In the genomic region with DNA sequence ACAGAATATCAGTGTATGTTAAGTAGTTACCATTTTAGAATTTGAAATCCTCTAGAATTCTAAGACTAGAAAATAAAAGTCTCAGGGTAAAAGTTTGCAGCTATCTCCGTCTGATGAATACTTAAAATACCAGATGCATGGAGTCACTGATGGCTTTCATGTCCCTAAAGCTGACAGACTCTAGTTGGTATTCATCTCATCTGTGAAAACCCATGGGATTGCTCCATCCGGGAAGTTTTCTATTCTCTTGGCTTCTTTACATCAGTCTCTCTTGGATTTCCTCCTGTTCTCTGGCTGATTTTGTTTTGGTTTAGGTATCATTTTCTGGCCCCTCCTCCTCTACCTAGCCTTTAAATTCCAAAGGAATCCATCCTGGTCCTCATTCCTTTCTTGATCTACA, we compare ENCODE assay signal across 21 cellular contexts.
DNase-seq lines count a peak whose midpoint lies in the region; ATAC-seq and TF ChIP-seq lines count a peak whose summit lies in the region.
"Had no signal": no experiment of that assay in that cellular context is flagged by ENCODE, and none has a peak within 500 bp of the region (broad histone marks: within the 10 kb centered on the region; RNA-seq: fewer than 3 reads in every experiment).

No MANE protein-coding gene starts in this region.

- no peak overlapping the region for H3K4me2 ChIP-seq in GM23248 (ENCODE audit: unreplicated experiment)
- peak overlapping the region; percentile 22 for H3K4me2 ChIP-seq in smooth muscle cell

- H3K4me1 ChIP-seq in GM23248 (ENCODE audit: insufficient read depth) (no peaks in the 10 kb centered on the region), smooth muscle cell (ENCODE audit: low read depth) (no peaks in the 10 kb centered on the region), thyroid gland (no peaks in the 10 kb centered on the region)
- H3K4me1 ChIP-seq: Peyer's patch had no signal

- DNase-seq in GM23248 (peak; percentile 33), astrocyte of the hippocampus (ENCODE audit: low read depth, low spot score) (peak; percentile 61), kidney epithelial cell (ENCODE audit: low read depth) (peak; percentile 21), smooth muscle cell (lab: John Stamatoyannopoulos, UW; ENCODE audit: unreplicated experiment) (no peak), thyroid gland (no peak)
- DNase-seq in stimulated activated CD4-positive, alpha-beta T cell treated with anti-CD3 and anti-CD28 coated beads, Interleukin-2, amount 100 ng/mL, for 48 hours: no peak
- DNase-seq: ACHN, DND-41, GDM1, H7, IMR-90, NCI-H1436, NCI-H2081, NCI-H2171 treated with DMSO at 0.1 percent for 48 hours, NCI-H446 treated with DMSO at 0.1 percent for 48 hours, NCI-H69, Peyer's patch had no signal

- in situ Hi-C loops in GM23248 (cut with MboI): no loop called here

- TF ChIP-seq CTCF in kidney epithelial cell (IDR thresholded peaks at IDR 0.05; ENCODE audit: insufficient read depth, low read length, poor library complexity, severe bottlenecking): no peak
- no peak for TF ChIP-seq CTCF in smooth muscle cell (IDR thresholded peaks at IDR 0.05; ENCODE audit: borderline replicate concordance, insufficient read depth, poor library complexity, severe bottlenecking)
- no peak for TF ChIP-seq CTCF in thyroid gland (IDR thresholded peaks at IDR 0.05)

- H3K9me3 ChIP-seq in GM23248 (ENCODE audit: low read depth) (no peaks in the 10 kb centered on the region), smooth muscle cell (replicated peaks; ENCODE audit: low read depth) (no peaks in the 10 kb centered on the region), thyroid gland (no peaks in the 10 kb centered on the region)
- H3K9me3 ChIP-seq: Peyer's patch had no signal

- H3K9me2 ChIP-seq in GM23248 (ENCODE audit: insufficient read depth): no peaks in the 10 kb centered on the region

- no peak overlapping the region for H2AFZ ChIP-seq in GM23248
- peak overlapping the region; percentile 5 for H2AFZ ChIP-seq in smooth muscle cell (ENCODE audit: low read depth)

- TF ChIP-seq POLR2A in thyroid gland (IDR thresholded peaks at IDR 0.05): no peak

- no peaks in the 10 kb centered on the region for H3K27me3 ChIP-seq in GM23248 (replicated peaks; ENCODE audit: insufficient read depth)
- no peaks in the 10 kb centered on the region for H3K27me3 ChIP-seq in kidney epithelial cell (ENCODE audit: control insufficient read depth, insufficient read depth, low read length)
- no peaks in the 10 kb centered on the region for H3K27me3 ChIP-seq in smooth muscle cell (ENCODE audit: low read depth)
- H3K27me3 ChIP-seq in thyroid gland: no peaks in the 10 kb centered on the region
- H3K27me3 ChIP-seq: Peyer's patch had no signal

- H3F3A ChIP-seq in GM23248 (ENCODE audit: insufficient read depth) (no peaks in the 10 kb centered on the region), smooth muscle cell (ENCODE audit: low read depth) (no peaks in the 10 kb centered on the region)

- H3K9ac ChIP-seq in GM23248: no peak overlapping the region
- peak overlapping the region; percentile 23 for H3K9ac ChIP-seq in smooth muscle cell (ENCODE audit: low read depth)

- H4K20me1 ChIP-seq in GM23248 (ENCODE audit: insufficient read depth) (no peaks in the 10 kb centered on the region), smooth muscle cell (ENCODE audit: low read depth) (no peaks in the 10 kb centered on the region)

- intact Hi-C loops in thyroid gland (cut with DNase I): no loop called here

- WGBS in GM23248 (ENCODE audit: low coverage in 1 of 2, low lambda C conversion rate in 2 of 2, missing lambda C conversion rate in 2 of 2), 2 experiments: 0 to 2% methylated on average over 2 of the region's 2 CpGs
- 12% methylated on average over 2 of the region's 2 CpGs for WGBS in smooth muscle cell (ENCODE audit: low lambda C conversion rate)
- WGBS in thyroid gland, 2 donors: 55 to 61% methylated on average over 2 of the region's 2 CpGs

- no peak for ATAC-seq in GM18498 (IDR thresholded peaks at IDR 0.05; ENCODE audit: unreplicated experiment)
- no peak for ATAC-seq in GM21360 (IDR thresholded peaks at IDR 0.05; ENCODE audit: unreplicated experiment)
- ATAC-seq: Right ventricle myocardium inferior had no signal

- H3K4me3 ChIP-seq in GM23248 (no peak overlapping the region), kidney epithelial cell (ENCODE audit: low read depth, low read length) (no peak overlapping the region), smooth muscle cell (no peak overlapping the region), thyroid gland (replicated peaks in 1 of 3) (no peak overlapping the region)
- H3K4me3 ChIP-seq: Peyer's patch had no signal

- H3K36me3 ChIP-seq in GM23248 (ENCODE audit: low read depth) (no peaks in the 10 kb centered on the region), kidney epithelial cell (ENCODE audit: control insufficient read depth, insufficient read depth, low read length) (no peaks in the 10 kb centered on the region), smooth muscle cell (ENCODE audit: low read depth) (no peaks in the 10 kb centered on the region), thyroid gland (no peaks in the 10 kb centered on the region)
- H3K36me3 ChIP-seq: Peyer's patch had no signal

- no peak overlapping the region for H3K27ac ChIP-seq in GM23248
- peak overlapping the region; percentile 40 for H3K27ac ChIP-seq in smooth muscle cell (ENCODE audit: low read depth)
- H3K27ac ChIP-seq in thyroid gland: no peak overlapping the region
- H3K27ac ChIP-seq: HL-60, Peyer's patch had no signal

- H3K79me2 ChIP-seq in GM23248 (ENCODE audit: insufficient read depth) (no peaks in the 10 kb centered on the region), smooth muscle cell (ENCODE audit: low read depth) (no peaks in the 10 kb centered on the region)

Comparison
In these comparisons a context has a peak if more than half of its experiments do, and no peak if none do; other contexts are left out.
1. DNase-seq: peak in GM23248 (single experiment), astrocyte of the hippocampus (single experiment) and kidney epithelial cell (single experiment); none in smooth muscle cell (single experiment), thyroid gland (0 of 2) and stimulated activated CD4-positive, alpha-beta T cell treated with anti-CD3 and anti-CD28 coated beads, Interleukin-2, amount 100 ng/mL, for 48 hours (0 of 2).